In genomic region chr11:2549876-2550605, GRCh38 we compare ENCODE assay signal across 23 cellular contexts.
A peak's percentile ranks its signal among the peaks of the same experiment; 100 is the strongest.
DNase-seq lines count a peak whose midpoint lies in the region; ATAC-seq, FAIRE-seq and TF ChIP-seq lines count a peak whose summit lies in the region.
"Had no signal": no experiment of that assay in that cellular context is flagged by ENCODE, and none has a peak within 500 bp of the region (broad histone marks: within the 10 kb centered on the region; RNA-seq: fewer than 3 reads in every experiment).

No MANE protein-coding gene starts in this region.

- H3K9me3 ChIP-seq in left ventricle myocardium inferior (replicated peaks): no peaks in the 10 kb centered on the region
- no peaks in the 10 kb centered on the region for H3K9me3 ChIP-seq in mucosa of descending colon
- no peaks in the 10 kb centered on the region for H3K9me3 ChIP-seq in upper lobe of right lung
- H3K9me3 ChIP-seq: gastroesophageal sphincter, MG63, tibial nerve had no signal

- TF ChIP-seq CTCF in left ventricle myocardium inferior (IDR thresholded peaks at IDR 0.05; ENCODE audit: borderline replicate concordance) (no peak), mucosa of descending colon (IDR thresholded peaks at IDR 0.05) (no peak), upper lobe of right lung (IDR thresholded peaks at IDR 0.05) (no peak)

- no peak overlapping the region for H3K27ac ChIP-seq in left ventricle myocardium inferior (replicated peaks)
- H3K27ac ChIP-seq in upper lobe of right lung: no peak overlapping the region
- H3K27ac ChIP-seq: gastroesophageal sphincter, HL-60, tibial nerve had no signal

- H3K36me3 ChIP-seq in left ventricle myocardium inferior (no peaks in the 10 kb centered on the region), mucosa of descending colon (ENCODE audit: low read depth) (no peaks in the 10 kb centered on the region), upper lobe of right lung (no peaks in the 10 kb centered on the region)
- H3K36me3 ChIP-seq: gastroesophageal sphincter, MG63, tibial nerve had no signal

- FAIRE-seq in GM12892 (lab: Jason Lieb, UNC): no peak
- FAIRE-seq: A204.1, bronchial epithelial cell, GM12891 had no signal

- H3K4me3 ChIP-seq in left ventricle myocardium inferior: no peak overlapping the region
- no peak overlapping the region for H3K4me3 ChIP-seq in mucosa of descending colon
- no peak overlapping the region for H3K4me3 ChIP-seq in upper lobe of right lung
- H3K4me3 ChIP-seq: gastroesophageal sphincter, MG63, tibial nerve had no signal

- TF ChIP-seq POLR2A in GM12892 (IDR thresholded peaks at IDR 0.05; ENCODE audit: low read depth, low read length): no peak

- peaks cover 16% of the 10 kb centered on the region for H3K4me1 ChIP-seq in left ventricle myocardium inferior
- no peaks in the 10 kb centered on the region for H3K4me1 ChIP-seq in mucosa of descending colon (ENCODE audit: low read depth)
- no peaks in the 10 kb centered on the region for H3K4me1 ChIP-seq in upper lobe of right lung
- H3K4me1 ChIP-seq: gastroesophageal sphincter had no signal

- peak; percentile 10 for DNase-seq in activated naive CD4-positive, alpha-beta T cell treated with anti-CD3 and anti-CD28 coated beads, Interleukin-2, amount 50 U/mL, for 16 hours
- no peak for DNase-seq in activated naive CD4-positive, alpha-beta T cell (lab: John Stamatoyannopoulos, UW)
- peak; percentile 50 for DNase-seq in left ventricle myocardium inferior
- DNase-seq in mucosa of descending colon: peak in 2 of 3 donors; percentile 18 to 44
- peak; percentile 64 for DNase-seq in upper lobe of right lung
- no peak for DNase-seq in NCI-H2029 treated with DMSO at 0.1 percent for 48 hours (lab: John Stamatoyannopoulos, UW)
- DNase-seq in GM12892 (ENCODE audit: insufficient read length): no peak
- DNase-seq in DMS53 treated with DMSO at 0.1 percent for 48 hours (lab: John Stamatoyannopoulos, UW; ENCODE audit: unreplicated experiment): no peak
- DNase-seq: activated CD4-positive, alpha-beta T cell treated with anti-CD3 and anti-CD28 coated beads for 1 hour; cortex of kidney; DMS79 treated with DMSO at 0.1 percent for 48 hours; kidney glomerular epithelial cell; MG63; NCI-H1417; NCI-H510A; stimulated activated naive CD8-positive, alpha-beta T cell treated with anti-CD3 and anti-CD28 coated beads, Interleukin-15, amount 100 ng/mL, for 72 hours had no signal

- no peaks in the 10 kb centered on the region for H3K27me3 ChIP-seq in left ventricle myocardium inferior (ENCODE audit: low read depth)
- no peaks in the 10 kb centered on the region for H3K27me3 ChIP-seq in upper lobe of right lung
- H3K27me3 ChIP-seq: MG63, tibial nerve had no signal

- intact Hi-C loops in left ventricle myocardium inferior (cut with micrococcal nuclease) (loop anchor here (10.0 kb wide), 1 partner anchor 55 kb away; no protein-coding TSS in a partner anchor), mucosa of descending colon (cut with DNase I, micrococcal nuclease) (no loop called here), upper lobe of right lung (cut with DNase I) (no loop called here)

- ATAC-seq in mucosa of descending colon (no peak), upper lobe of right lung (peak; percentile 21)
- ATAC-seq: gastroesophageal sphincter, Panc1 had no signal

Comparison
In these comparisons a context has a peak if more than half of its experiments do, and no peak if none do; other contexts are left out.
1. DNase-seq: peak in activated naive CD4-positive, alpha-beta T cell treated with anti-CD3 and anti-CD28 coated beads, Interleukin-2, amount 50 U/mL, for 16 hours (single experiment), left ventricle myocardium inferior (single experiment), mucosa of descending colon (2 of 3) and upper lobe of right lung (single experiment); none in activated naive CD4-positive, alpha-beta T cell (0 of 4), NCI-H2029 treated with DMSO at 0.1 percent for 48 hours (single experiment), GM12892 (single experiment) and DMS53 treated with DMSO at 0.1 percent for 48 hours (single experiment).